ENCODE assay signal across 17 cellular contexts in genomic region chr13:89930861-89931260, GRCh38.
DNase-seq lines count a peak whose midpoint lies in the region; ATAC-seq and TF ChIP-seq lines count a peak whose summit lies in the region.
"Had no signal": no experiment of that assay in that cellular context is flagged by ENCODE, and none has a peak within 500 bp of the region (broad histone marks: within the 10 kb centered on the region; RNA-seq: fewer than 3 reads in every experiment).

No MANE protein-coding gene starts in this region.

- no peak for ATAC-seq in activated T-cell treated with anti-CD3 and anti-CD28 coated beads, Interleukin-2, amount 50 U/mL, for 72 hours (replicated peaks in 1 of 2)
- ATAC-seq: Panc1 had no signal

- no peaks in the 10 kb centered on the region for H3K27me3 ChIP-seq in osteoblast (ENCODE audit: insufficient read depth, low read length)
- H3K27me3 ChIP-seq in dorsolateral prefrontal cortex, result no peaks in the 10 kb centered on the region

- peak; percentile 5 for DNase-seq in ELF-1 (ENCODE audit: low read depth, low spot score)
- DNase-seq in SK-MEL-5 (ENCODE audit: low read depth, low spot score), result peak; percentile 55
- peak; percentile 61 for DNase-seq in islet precursor cell
- DNase-seq in osteoblast (ENCODE audit: insufficient read length, low spot score, missing footprints), result peak; percentile 5
- DNase-seq in activated T-cell treated with anti-CD3 and anti-CD28 coated beads, Interleukin-2, amount 50 U/mL, for 72 hours, result no peak
- DNase-seq in superior temporal gyrus (ENCODE audit: extremely low spot score), result no peak
- no peak for DNase-seq in dorsolateral prefrontal cortex
- DNase-seq in KBM-7, result no peak
- DNase-seq: DMS153, EL, IMR-90, NCI-H187 treated with DMSO at 0.1 percent for 48 hours, NCI-H82 had no signal

- H3K27ac Mint-ChIP-seq in activated T-cell treated with anti-CD3 and anti-CD28 coated beads, Interleukin-2, amount 50 U/mL, for 72 hours, result no peak overlapping the region

- no peak overlapping the region for H3K4me3 Mint-ChIP-seq in activated T-cell treated with anti-CD3 and anti-CD28 coated beads, Interleukin-2, amount 50 U/mL, for 72 hours

- H4K20me1 ChIP-seq in osteoblast (ENCODE audit: insufficient read depth, low read length), result no peaks in the 10 kb centered on the region

- H2AFZ ChIP-seq in osteoblast (ENCODE audit: low read length), result no peak overlapping the region

- no peak overlapping the region for H3K4me3 ChIP-seq in osteoblast (ENCODE audit: insufficient read depth, low read length)
- H3K4me3 ChIP-seq in dorsolateral prefrontal cortex, result no peak overlapping the region
- H3K4me3 ChIP-seq: HAP-1, SK-N-MC had no signal

- H3K27ac ChIP-seq in osteoblast (ENCODE audit: low read depth, low read length), result no peak overlapping the region
- H3K27ac ChIP-seq in dorsolateral prefrontal cortex, result no peak overlapping the region
- H3K27ac ChIP-seq: C4-2B, SK-N-MC had no signal

- H3K4me1 ChIP-seq in osteoblast (ENCODE audit: insufficient read depth, low read length), result no peaks in the 10 kb centered on the region
- H3K4me1 ChIP-seq: HAP-1 had no signal

- H3K36me3 Mint-ChIP-seq in activated T-cell treated with anti-CD3 and anti-CD28 coated beads, Interleukin-2, amount 50 U/mL, for 72 hours (ENCODE audit: insufficient read depth in 2 of 2), result peaks cover 2 to 4% of the 10 kb centered on the region in 2 donors

- TF ChIP-seq CTCF in osteoblast (IDR thresholded peaks at IDR 0.05; ENCODE audit: extremely low read depth, low read depth, low read length) (no peak), dorsolateral prefrontal cortex (IDR thresholded peaks at IDR 0.05 in 54 of 56, conservative IDR thresholded peaks at IDR 0.05 in 2 of 56; ENCODE audit: low read depth in 1 of 56, partially characterized antibody in 56 of 56) (no peak)

- no peak overlapping the region for H3K4me2 ChIP-seq in osteoblast (ENCODE audit: insufficient read depth, low read length)

- H3K79me2 ChIP-seq in osteoblast (ENCODE audit: insufficient read depth, low read length), result no peaks in the 10 kb centered on the region

- H3K27me3 Mint-ChIP-seq in activated T-cell treated with anti-CD3 and anti-CD28 coated beads, Interleukin-2, amount 50 U/mL, for 72 hours (ENCODE audit: low read depth), result no peaks in the 10 kb centered on the region

- intact Hi-C loops in dorsolateral prefrontal cortex (cut with DNase I), result no loop called here

- H3K4me1 Mint-ChIP-seq in activated T-cell treated with anti-CD3 and anti-CD28 coated beads, Interleukin-2, amount 50 U/mL, for 72 hours (ENCODE audit: low read depth), result no peaks in the 10 kb centered on the region

- in situ Hi-C loops in SK-MEL-5 (cut with HindIII; ENCODE audit: low pct_unique_long_range_greater_than_20kb, low sequenced_read_pairs), result no loop called here
- in situ Hi-C loops in KBM-7 (cut with MboI; ENCODE audit: low pct_unique_long_range_greater_than_20kb, low sequenced_read_pairs), result no loop called here

- peaks cover 10 to 14% of the 10 kb centered on the region in 2 donors for H3K9me3 Mint-ChIP-seq in activated T-cell treated with anti-CD3 and anti-CD28 coated beads, Interleukin-2, amount 50 U/mL, for 72 hours

- peaks cover 2% of the 10 kb centered on the region for H3K9me3 ChIP-seq in osteoblast (ENCODE audit: low read depth, low read length)
- H3K9me3 ChIP-seq: HAP-1 had no signal

- H3K36me3 ChIP-seq in osteoblast (ENCODE audit: insufficient read depth, low read length), result no peaks in the 10 kb centered on the region
- H3K36me3 ChIP-seq: HAP-1 had no signal

Comparison
In these comparisons a context has a peak if more than half of its experiments do, and no peak if none do; other contexts are left out.
1. DNase-seq: peak in ELF-1 (single experiment), SK-MEL-5 (single experiment), islet precursor cell (single experiment) and osteoblast (single experiment); none in activated T-cell treated with anti-CD3 and anti-CD28 coated beads, Interleukin-2, amount 50 U/mL, for 72 hours (0 of 2), superior temporal gyrus (single experiment), dorsolateral prefrontal cortex (0 of 10) and KBM-7 (single experiment).